Comparison of ENCODE assay signal across 17 cellular contexts in genomic region chr14:105876829-105877228, GRCh38.
DNase-seq lines count a peak whose midpoint lies in the region; ATAC-seq and TF ChIP-seq lines count a peak whose summit lies in the region.
"Had no signal": no experiment of that assay in that cellular context is flagged by ENCODE, and none has a peak within 500 bp of the region (broad histone marks: within the 10 kb centered on the region; RNA-seq: fewer than 3 reads in every experiment).

No MANE protein-coding gene starts in this region.

- no peaks in the 10 kb centered on the region for H3K4me1 Mint-ChIP-seq in chondrocyte (ENCODE audit: low read depth)
- H3K4me1 Mint-ChIP-seq: GM23338 had no signal

- H3K9me3 ChIP-seq in heart left ventricle (no peaks in the 10 kb centered on the region), right cardiac atrium (ENCODE audit: control insufficient read depth, low read length) (no peaks in the 10 kb centered on the region), aorta (ENCODE audit: control insufficient read depth, low read length) (no peaks in the 10 kb centered on the region)

- H3K4me3 Mint-ChIP-seq in chondrocyte (ENCODE audit: unreplicated experiment): no peak overlapping the region
- H3K4me3 Mint-ChIP-seq: CD14-positive monocyte, GM23338 had no signal

- intact Hi-C loops in heart left ventricle (cut with DNase I) (no loop called here), right cardiac atrium (cut with DNase I) (no loop called here), aorta (cut with DNase I) (no loop called here)

- DNase-seq in heart left ventricle (peak in 3 of 5 donors; percentile 2 to 48 (median 9)), right cardiac atrium (no peak), chondrocyte (ENCODE audit: low spot score) (peak; percentile 39), mesenteric fat pad (ENCODE audit: low spot score) (peak; percentile 82), aorta (peak; percentile 11 to 68), HPDE6-E6E7 (ENCODE audit: extremely low spot score) (no peak)
- DNase-seq: DMS 273 treated with DMSO at 0.1 percent for 48 hours, GDM1, MM.1S, NCI-H1105, NCI-H1694, NCI-H510A treated with DMSO at 0.1 percent for 48 hours, SHP77 had no signal

- no peak overlapping the region for H3K27ac ChIP-seq in heart left ventricle
- no peak overlapping the region for H3K27ac ChIP-seq in right cardiac atrium (ENCODE audit: low read length)
- H3K27ac ChIP-seq in aorta (ENCODE audit: low read depth in 1 of 2, low read length in 2 of 2): no peak overlapping the region

- H3K27me3 ChIP-seq in heart left ventricle (peaks cover 0 to 26% (median 0%) of the 10 kb centered on the region in 9 donors), right cardiac atrium (ENCODE audit: control insufficient read depth, insufficient read depth) (no peaks in the 10 kb centered on the region), aorta (ENCODE audit: control insufficient read depth in 1 of 2, insufficient read depth in 2 of 2, low read length in 1 of 2) (no peaks in the 10 kb centered on the region)

- H3K36me3 ChIP-seq in heart left ventricle (no peaks in the 10 kb centered on the region), aorta (ENCODE audit: control insufficient read depth in 1 of 2, insufficient read depth in 2 of 2, low read length in 1 of 2) (no peaks in the 10 kb centered on the region)

- no peaks in the 10 kb centered on the region for H3K36me3 Mint-ChIP-seq in chondrocyte (ENCODE audit: low read depth)
- H3K36me3 Mint-ChIP-seq: CD14-positive monocyte had no signal

- no peak for TF ChIP-seq POLR2A in heart left ventricle (IDR thresholded peaks at IDR 0.05)

- no peak overlapping the region for H3K27ac Mint-ChIP-seq in chondrocyte (ENCODE audit: unreplicated experiment)
- H3K27ac Mint-ChIP-seq: CD14-positive monocyte, GM23338 had no signal

- TF ChIP-seq CTCF in heart left ventricle (IDR thresholded peaks at IDR 0.05): no peak
- TF ChIP-seq CTCF in chondrocyte (IDR thresholded peaks at IDR 0.05): no peak

- H3K4me3 ChIP-seq in heart left ventricle: no peak overlapping the region
- no peak overlapping the region for H3K4me3 ChIP-seq in right cardiac atrium (ENCODE audit: low read length)
- H3K4me3 ChIP-seq in aorta (ENCODE audit: low read length in 2 of 2): no peak overlapping the region
- H3K4me3 ChIP-seq: GM12878, GM23338 had no signal

- H3K27me3 Mint-ChIP-seq in chondrocyte (ENCODE audit: low read depth): no peaks in the 10 kb centered on the region

- ATAC-seq in heart left ventricle (no peak), right cardiac atrium (no peak), aorta (ENCODE audit: low FRiP score) (no peak), HG03520 (IDR thresholded peaks at IDR 0.05; ENCODE audit: unreplicated experiment) (no peak)
- ATAC-seq: GM12878, GM23338 had no signal

- no peaks in the 10 kb centered on the region for H3K4me1 ChIP-seq in heart left ventricle
- no peaks in the 10 kb centered on the region for H3K4me1 ChIP-seq in right cardiac atrium (ENCODE audit: control insufficient read depth, insufficient read depth, low read length)
- H3K4me1 ChIP-seq in aorta (ENCODE audit: control insufficient read depth in 1 of 2, insufficient read depth in 2 of 2, low read length in 2 of 2): no peaks in the 10 kb centered on the region

- H3K9me3 Mint-ChIP-seq in chondrocyte (ENCODE audit: low read depth): peaks cover 59% of the 10 kb centered on the region

- WGBS in heart left ventricle, 4 donors: 86 to 89% (median 87%) methylated on average over 8 of the region's 8 CpGs
- 89% methylated on average over 8 of the region's 8 CpGs for WGBS in right cardiac atrium
- WGBS in aorta, 2 donors: 85 to 91% methylated on average over 8 of the region's 8 CpGs

Comparison
In these comparisons a context has a peak if more than half of its experiments do, and no peak if none do; other contexts are left out.
1. DNase-seq: peak in heart left ventricle (3 of 5), chondrocyte (single experiment), mesenteric fat pad (single experiment) and aorta (2 of 2); none in right cardiac atrium (0 of 3) and HPDE6-E6E7 (single experiment).